ENCODE assay signal across 1 cellular context in the genomic region with DNA sequence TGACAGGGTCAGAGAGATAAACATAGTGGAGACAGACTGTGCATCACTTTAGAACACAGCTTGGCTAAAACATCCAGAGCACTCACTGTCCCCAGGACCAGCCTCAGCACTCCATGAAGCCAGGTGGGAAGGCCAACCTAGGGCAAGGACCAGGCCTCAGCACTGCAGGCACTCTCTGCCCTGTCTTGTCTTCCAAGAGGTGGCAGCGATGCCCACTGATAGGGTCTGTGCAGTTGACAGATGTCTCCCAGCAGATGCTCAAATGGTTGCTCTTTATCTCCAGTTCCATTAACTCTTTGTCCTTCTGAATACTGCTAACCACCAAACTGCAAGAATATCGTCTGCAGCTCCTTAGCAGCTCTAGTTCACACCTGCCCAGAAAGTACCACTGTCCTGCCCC.
TF ChIP-seq lines count a peak whose summit lies in the region.

No MANE protein-coding gene starts in this region.

TF ChIP-seq in K562, 482 proteins besides CTCF, POLR2A, EP300 and RAD21:
- no peak for TF ChIP-seq ZNF324 (CRISPR knock-in tag; IDR thresholded peaks at IDR 0.05)
- no peak for TF ChIP-seq HDAC8 (tag; IDR thresholded peaks at IDR 0.05)
- no peak for TF ChIP-seq LARP7 (IDR thresholded peaks at IDR 0.05)
- TF ChIP-seq TAF1 (IDR thresholded peaks at IDR 0.05; ENCODE audit: control insufficient read depth, extremely low read depth, insufficient read depth, low read length, severe bottlenecking), result no peak
- no peak for TF ChIP-seq ESRRB (CRISPR knock-in tag; IDR thresholded peaks at IDR 0.05; ENCODE audit: borderline replicate concordance)
- no peak for TF ChIP-seq ETV1 (tag; conservative IDR thresholded peaks at IDR 0.05; ENCODE audit: low read depth)
